Comparison of ENCODE assay signal across 25 cellular contexts in genomic region chr18:36191711-36192110, GRCh38. TPM values are rescaled to one million over a fixed set of nuclear protein-coding genes. Genes with fewer than 3 reads are reported as not detected.
"Had no signal": no experiment of that assay in that cellular context is flagged by ENCODE, and none has a peak within 500 bp of the region (broad histone marks: within the 10 kb centered on the region; RNA-seq: fewer than 3 reads in every experiment).

No MANE protein-coding gene starts in this region.

- H3K4me2 ChIP-seq: hepatocyte had no signal

- ATAC-seq: foreskin keratinocyte; gastroesophageal sphincter; heart left ventricle; left colon; left lobe of liver; lower lobe of right lung; naive thymus-derived CD4-positive, alpha-beta T cell had no signal

- H3K4me3 ChIP-seq: coronary artery, dorsolateral prefrontal cortex, esophagus muscularis mucosa, gastroesophageal sphincter, heart left ventricle, hepatocyte, left ventricle myocardium inferior, lower lobe of right lung had no signal

- H3K27ac ChIP-seq: coronary artery, dorsolateral prefrontal cortex, esophagus muscularis mucosa, foreskin keratinocyte, gastroesophageal sphincter, heart left ventricle, hepatocyte, left ventricle myocardium inferior, lower lobe of right lung had no signal

- H2AFZ ChIP-seq: hepatocyte had no signal

- DNase-seq: dermis blood vessel endothelial cell; dorsolateral prefrontal cortex; effector CD4-positive, alpha-beta T cell; effector memory CD4-positive, alpha-beta T cell; foreskin keratinocyte; heart left ventricle; hypothalamus; immature natural killer cell; islet precursor cell; kidney; kidney glomerular epithelial cell; left colon; left ventricle myocardium inferior; lower lobe of right lung; mesendoderm; midbrain; naive thymus-derived CD4-positive, alpha-beta T cell had no signal

- FAIRE-seq: colon, endothelial cell of umbilical vein, frontal cortex, kidney had no signal

- H3K9me3 ChIP-seq: esophagus muscularis mucosa, gastroesophageal sphincter, heart left ventricle, left ventricle myocardium inferior, lower lobe of right lung had no signal

- H3K36me3 ChIP-seq: esophagus muscularis mucosa, gastroesophageal sphincter, heart left ventricle, left ventricle myocardium inferior, lower lobe of right lung had no signal

- H3K27me3 ChIP-seq: esophagus muscularis mucosa, foreskin keratinocyte, gastroesophageal sphincter, hepatocyte had no signal

RNA-seq across cellular contexts. Expression of gene MOCOS, which starts 4.4 kb away (rescaled TPM):
- polyA plus RNA-seq: immature natural killer cell; naive thymus-derived CD4-positive, alpha-beta T cell had no signal
